In genomic region chr10:83539528-83540308, GRCh38 we compare ENCODE assay signal across 9 cellular contexts.
A peak's percentile ranks its signal among the peaks of the same experiment; 100 is the strongest.
DNase-seq lines count a peak whose midpoint lies in the region; ATAC-seq and TF ChIP-seq lines count a peak whose summit lies in the region.
"Had no signal": no experiment of that assay in that cellular context is flagged by ENCODE, and none has a peak within 500 bp of the region (broad histone marks: within the 10 kb centered on the region; RNA-seq: fewer than 3 reads in every experiment).

No MANE protein-coding gene starts in this region.

- no peak overlapping the region for H3K9ac ChIP-seq in endodermal cell (ENCODE audit: extremely low read depth, low read length, poor library complexity, severe bottlenecking)

- TF ChIP-seq CTCF in endodermal cell (conservative IDR thresholded peaks at IDR 0.05): no peak

- H3K36me3 Mint-ChIP-seq in endodermal cell (ENCODE audit: low read depth): no peaks in the 10 kb centered on the region
- H3K36me3 Mint-ChIP-seq in activated T-helper 1 cell treated with anti-CD3 and anti-CD28 coated beads, Interleukin-12 subunit alpha, Interleukin-12 subunit beta, Interleukin-2, Interleukin-4 antibody, amounts not matched to agents 30 ng/mL and 10 ng/mL and 1 ng/mL, durations not matched to agents 14 hours and 24 hours and 36 hours (ENCODE audit: low read depth): no peaks in the 10 kb centered on the region

- H3K27me3 Mint-ChIP-seq in endodermal cell (ENCODE audit: insufficient read depth): no peaks in the 10 kb centered on the region
- no peaks in the 10 kb centered on the region for H3K27me3 Mint-ChIP-seq in activated T-helper 1 cell treated with anti-CD3 and anti-CD28 coated beads, Interleukin-12 subunit alpha, Interleukin-12 subunit beta, Interleukin-2, Interleukin-4 antibody, amounts not matched to agents 30 ng/mL and 10 ng/mL and 1 ng/mL, durations not matched to agents 14 hours and 24 hours and 36 hours (ENCODE audit: insufficient read depth)

- WGBS in endodermal cell (ENCODE audit: insufficient coverage in 1 of 2, insufficient read length in 1 of 2), 2 experiments: 94 to 96% methylated on average over 2 of the region's 2 CpGs

- H3K36me3 ChIP-seq in endodermal cell (ENCODE audit: control insufficient read depth, insufficient read depth, low read length): no peaks in the 10 kb centered on the region

- no peak overlapping the region for H3K27ac Mint-ChIP-seq in endodermal cell
- no peak overlapping the region for H3K27ac Mint-ChIP-seq in activated T-helper 1 cell treated with anti-CD3 and anti-CD28 coated beads, Interleukin-12 subunit alpha, Interleukin-12 subunit beta, Interleukin-2, Interleukin-4 antibody, amounts not matched to agents 30 ng/mL and 10 ng/mL and 1 ng/mL, durations not matched to agents 14 hours and 24 hours and 36 hours

- no peaks in the 10 kb centered on the region for H3K27me3 ChIP-seq in endodermal cell (ENCODE audit: control insufficient read depth, insufficient read depth, low read length, poor library complexity, severe bottlenecking)

- intact Hi-C loops in posterior cingulate gyrus (cut with DNase I): no loop called here
- intact Hi-C loops in activated T-helper 1 cell treated with anti-CD3 and anti-CD28 coated beads, Interleukin-12 subunit alpha, Interleukin-12 subunit beta, Interleukin-2, Interleukin-4 antibody, amounts not matched to agents 30 ng/mL and 10 ng/mL and 1 ng/mL, durations not matched to agents 14 hours and 24 hours and 36 hours (cut with micrococcal nuclease): no loop called here

- H3K27ac ChIP-seq in endodermal cell (ENCODE audit: low read depth, low read length): peak overlapping the region; percentile 4
- H3K27ac ChIP-seq: VCaP had no signal

- no peaks in the 10 kb centered on the region for H3K4me1 ChIP-seq in endodermal cell (ENCODE audit: control insufficient read depth, insufficient read depth, low read length)

- peak; percentile 75 for DNase-seq in endodermal cell
- DNase-seq in posterior cingulate gyrus: peak in 8 of 10 donors; percentile 41 to 92 (median 68)
- DNase-seq in stimulated activated CD8-positive, alpha-beta memory T cell treated with anti-CD3 and anti-CD28 coated beads, Interleukin-4, amount 100 ng/mL, for 48 hours: no peak
- no peak for DNase-seq in stimulated activated CD4-positive, alpha-beta T cell treated with anti-CD3 and anti-CD28 coated beads, Interleukin-2, amount 100 ng/mL, for 24 hours
- DNase-seq in activated T-helper 1 cell treated with anti-CD3 and anti-CD28 coated beads, Interleukin-12 subunit alpha, Interleukin-12 subunit beta, Interleukin-2, Interleukin-4 antibody, amounts not matched to agents 30 ng/mL and 10 ng/mL and 1 ng/mL, durations not matched to agents 14 hours and 24 hours and 36 hours (ENCODE audit: low spot score): no peak

- no peaks in the 10 kb centered on the region for H3K9me3 Mint-ChIP-seq in endodermal cell
- no peaks in the 10 kb centered on the region for H3K9me3 Mint-ChIP-seq in activated T-helper 1 cell treated with anti-CD3 and anti-CD28 coated beads, Interleukin-12 subunit alpha, Interleukin-12 subunit beta, Interleukin-2, Interleukin-4 antibody, amounts not matched to agents 30 ng/mL and 10 ng/mL and 1 ng/mL, durations not matched to agents 14 hours and 24 hours and 36 hours

- H3K4me3 Mint-ChIP-seq in endodermal cell: no peak overlapping the region
- H3K4me3 Mint-ChIP-seq in activated T-helper 1 cell treated with anti-CD3 and anti-CD28 coated beads, Interleukin-12 subunit alpha, Interleukin-12 subunit beta, Interleukin-2, Interleukin-4 antibody, amounts not matched to agents 30 ng/mL and 10 ng/mL and 1 ng/mL, durations not matched to agents 14 hours and 24 hours and 36 hours: no peak overlapping the region

- no peak overlapping the region for H3K4me3 ChIP-seq in endodermal cell (ENCODE audit: low read length)

- H3K4me1 Mint-ChIP-seq in endodermal cell: peaks cover 15% of the 10 kb centered on the region
- H3K4me1 Mint-ChIP-seq in activated T-helper 1 cell treated with anti-CD3 and anti-CD28 coated beads, Interleukin-12 subunit alpha, Interleukin-12 subunit beta, Interleukin-2, Interleukin-4 antibody, amounts not matched to agents 30 ng/mL and 10 ng/mL and 1 ng/mL, durations not matched to agents 14 hours and 24 hours and 36 hours (ENCODE audit: low read depth): no peaks in the 10 kb centered on the region

- H3K9me3 ChIP-seq in endodermal cell (ENCODE audit: control insufficient read depth, low read length): no peaks in the 10 kb centered on the region

- ATAC-seq in GM18870 (IDR thresholded peaks at IDR 0.05; ENCODE audit: unreplicated experiment) (peak; percentile 73), HG03045 (IDR thresholded peaks at IDR 0.05; ENCODE audit: unreplicated experiment) (peak; percentile 66), HG03108 (IDR thresholded peaks at IDR 0.05; ENCODE audit: unreplicated experiment) (no peak)

Comparison
In these comparisons a context has a peak if more than half of its experiments do, and no peak if none do; other contexts are left out.
1. DNase-seq: peak in endodermal cell (single experiment) and posterior cingulate gyrus (8 of 10); none in stimulated activated CD8-positive, alpha-beta memory T cell treated with anti-CD3 and anti-CD28 coated beads, Interleukin-4, amount 100 ng/mL, for 48 hours (single experiment), stimulated activated CD4-positive, alpha-beta T cell treated with anti-CD3 and anti-CD28 coated beads, Interleukin-2, amount 100 ng/mL, for 24 hours (0 of 2) and activated T-helper 1 cell treated with anti-CD3 and anti-CD28 coated beads, Interleukin-12 subunit alpha, Interleukin-12 subunit beta, Interleukin-2, Interleukin-4 antibody, amounts not matched to agents 30 ng/mL and 10 ng/mL and 1 ng/mL, durations not matched to agents 14 hours and 24 hours and 36 hours (single experiment).